Comparison of ENCODE assay signal across 12 cellular contexts in the genomic region with DNA sequence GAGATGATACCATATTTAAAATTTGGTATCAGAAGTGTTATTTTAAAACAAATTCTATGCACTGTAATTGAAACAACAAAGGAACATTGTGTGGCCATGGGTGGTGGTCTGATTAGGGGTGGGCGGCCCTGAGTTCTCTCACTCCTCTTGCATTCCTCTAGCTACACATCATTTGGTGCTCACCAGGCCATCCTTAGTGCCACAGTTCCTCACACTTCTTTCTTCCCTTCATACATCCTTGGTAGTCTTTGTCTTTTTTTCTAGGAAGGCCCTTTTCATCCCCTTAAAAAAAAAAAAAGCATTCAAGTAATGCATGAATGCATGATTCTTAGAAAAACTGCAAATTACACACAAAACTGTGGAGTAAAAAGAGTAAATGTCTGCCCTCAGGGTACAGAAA. TPM values are rescaled to one million over a fixed set of nuclear protein-coding genes. Genes with fewer than 3 reads are reported as not detected.
DNase-seq lines count a peak whose midpoint lies in the region; ATAC-seq and TF ChIP-seq lines count a peak whose summit lies in the region.
"Had no signal": no experiment of that assay in that cellular context is flagged by ENCODE, and none has a peak within 500 bp of the region (broad histone marks: within the 10 kb centered on the region; RNA-seq: fewer than 3 reads in every experiment).

No MANE protein-coding gene starts in this region.

- ATAC-seq in T-cell (replicated peaks in 1 of 4), result no peak
- no peak for ATAC-seq in stimulated activated naive CD8-positive, alpha-beta T cell treated with anti-CD3 and anti-CD28 coated beads, Interleukin-15, amount 100 ng/mL, for 72 hours
- ATAC-seq in GM19351 (IDR thresholded peaks at IDR 0.05; ENCODE audit: unreplicated experiment), result no peak
- no peak for ATAC-seq in left cardiac atrium

- peaks cover 41% of the 10 kb centered on the region for H3K4me1 Mint-ChIP-seq in T-helper 2 cell treated with Interferon-gamma antibody and Interleukin-4, amounts not matched to agents 5 μg/mL and 100 μg/mL, for 36 hours (ENCODE audit: low read depth)
- peaks cover 44 to 50% (median 48%) of the 10 kb centered on the region in 3 donors for H3K4me1 Mint-ChIP-seq in T-cell
- peaks cover 15% of the 10 kb centered on the region for H3K4me1 Mint-ChIP-seq in glutamatergic neuron (ENCODE audit: low read depth, unreplicated experiment)
- H3K4me1 Mint-ChIP-seq in stimulated activated naive CD8-positive, alpha-beta T cell treated with anti-CD3 and anti-CD28 coated beads, Interleukin-15, amount 100 ng/mL, for 72 hours, result peaks cover 56% of the 10 kb centered on the region

- no peak for DNase-seq in T-helper 2 cell treated with Interferon-gamma antibody and Interleukin-4, amounts not matched to agents 5 μg/mL and 100 μg/mL, for 36 hours (ENCODE audit: low spot score)
- DNase-seq in T-helper 2 cell, result no peak
- no peak for DNase-seq in T-cell
- no peak for DNase-seq in glutamatergic neuron
- DNase-seq in stimulated activated naive CD8-positive, alpha-beta T cell treated with anti-CD3 and anti-CD28 coated beads, Interleukin-15, amount 100 ng/mL, for 72 hours, result no peak
- no peak for DNase-seq in left cardiac atrium
- DNase-seq in putamen (ENCODE audit: low spot score), result no peak
- DNase-seq: NCI-H345 had no signal

- H3K9me3 Mint-ChIP-seq in T-helper 2 cell treated with Interferon-gamma antibody and Interleukin-4, amounts not matched to agents 5 μg/mL and 100 μg/mL, for 36 hours, result no peaks in the 10 kb centered on the region
- no peaks in the 10 kb centered on the region for H3K9me3 Mint-ChIP-seq in T-cell
- H3K9me3 Mint-ChIP-seq in glutamatergic neuron (ENCODE audit: unreplicated experiment), result peaks cover 14% of the 10 kb centered on the region
- no peaks in the 10 kb centered on the region for H3K9me3 Mint-ChIP-seq in stimulated activated naive CD8-positive, alpha-beta T cell treated with anti-CD3 and anti-CD28 coated beads, Interleukin-15, amount 100 ng/mL, for 72 hours

- CTCF ChIA-PET in T-cell (lab: Charles Lee), result interaction anchor here in 1 of 2 donors (0.7 kb wide), 1 partner anchor 46 kb away, joined by 3 read pairs; no protein-coding TSS in a partner anchor

- intact Hi-C loops in left cardiac atrium (cut with DNase I), result no loop called here

- H3K36me3 Mint-ChIP-seq in T-helper 2 cell treated with Interferon-gamma antibody and Interleukin-4, amounts not matched to agents 5 μg/mL and 100 μg/mL, for 36 hours (ENCODE audit: low read depth), result peaks cover 20% of the 10 kb centered on the region
- H3K36me3 Mint-ChIP-seq in T-cell, result peaks cover 19% of the 10 kb centered on the region
- no peaks in the 10 kb centered on the region for H3K36me3 Mint-ChIP-seq in glutamatergic neuron (ENCODE audit: unreplicated experiment)

- POLR2A ChIA-PET in T-cell (lab: Charles Lee), result no interaction called here

- H3K4me3 Mint-ChIP-seq in T-helper 2 cell treated with Interferon-gamma antibody and Interleukin-4, amounts not matched to agents 5 μg/mL and 100 μg/mL, for 36 hours, result peak overlapping the region; percentile 37
- H3K4me3 Mint-ChIP-seq in T-cell (peak overlapping the region; percentile 39 to 83 (median 57)), glutamatergic neuron (ENCODE audit: unreplicated experiment) (peak overlapping the region; percentile 88)
- peak overlapping the region; percentile 18 to 83 for H3K4me3 Mint-ChIP-seq in stimulated activated naive CD8-positive, alpha-beta T cell treated with anti-CD3 and anti-CD28 coated beads, Interleukin-15, amount 100 ng/mL, for 72 hours

- no peak overlapping the region for H3K27ac Mint-ChIP-seq in T-helper 2 cell treated with Interferon-gamma antibody and Interleukin-4, amounts not matched to agents 5 μg/mL and 100 μg/mL, for 36 hours
- H3K27ac Mint-ChIP-seq in T-cell (peak overlapping the region; percentile 43 to 55), glutamatergic neuron (ENCODE audit: unreplicated experiment) (no peak overlapping the region)
- H3K27ac Mint-ChIP-seq in stimulated activated naive CD8-positive, alpha-beta T cell treated with anti-CD3 and anti-CD28 coated beads, Interleukin-15, amount 100 ng/mL, for 72 hours, result no peak overlapping the region

- TF ChIP-seq CTCF in glutamatergic neuron (IDR thresholded peaks at IDR 0.05; ENCODE audit: partially characterized antibody, unreplicated experiment), result no peak

- peaks cover 12% of the 10 kb centered on the region for H3K27me3 Mint-ChIP-seq in T-helper 2 cell treated with Interferon-gamma antibody and Interleukin-4, amounts not matched to agents 5 μg/mL and 100 μg/mL, for 36 hours (ENCODE audit: low read depth)
- H3K27me3 Mint-ChIP-seq in T-cell, result no peaks in the 10 kb centered on the region
- H3K27me3 Mint-ChIP-seq in glutamatergic neuron (ENCODE audit: unreplicated experiment), result peaks cover 12% of the 10 kb centered on the region
- no peaks in the 10 kb centered on the region for H3K27me3 Mint-ChIP-seq in stimulated activated naive CD8-positive, alpha-beta T cell treated with anti-CD3 and anti-CD28 coated beads, Interleukin-15, amount 100 ng/mL, for 72 hours

RNA-seq across cellular contexts. Expression of a gene that starts 2.4 kb away (rescaled TPM):
- total RNA-seq in T-cell (not detected), glutamatergic neuron (ENCODE audit: unreplicated experiment) (not detected), left cardiac atrium (not detected)
- total RNA-seq: activated CD8-positive, alpha-beta memory T cell treated with anti-CD3 and anti-CD28 coated beads for 36 hours; fibroblast of villous mesenchyme; lung had no signal

RNA-seq across cellular contexts. Expression of a gene that starts 2.4 kb away (rescaled TPM):
- 10 to 100 TPM; 16.5 to 28.0 (median 21.0) TPM for total RNA-seq in T-cell
- 65.3 TPM for total RNA-seq in glutamatergic neuron (ENCODE audit: unreplicated experiment)
- total RNA-seq in left cardiac atrium, result 10 to 100 TPM in 1 of 2 donors, 1 to 10 TPM in 1; 7.0 to 12.7 TPM

Comparison
In these comparisons a context has a peak if more than half of its experiments do, and no peak if none do; other contexts are left out.
1. H3K27ac Mint-ChIP-seq: peak in T-cell (2 of 2); none in T-helper 2 cell treated with Interferon-gamma antibody and Interleukin-4, amounts not matched to agents 5 μg/mL and 100 μg/mL, for 36 hours (single experiment), glutamatergic neuron (single experiment) and stimulated activated naive CD8-positive, alpha-beta T cell treated with anti-CD3 and anti-CD28 coated beads, Interleukin-15, amount 100 ng/mL, for 72 hours (0 of 2).
2. H3K4me3 Mint-ChIP-seq: peak in every context shown above with its lines; median percentile 88 in glutamatergic neuron; 57 in T-cell; 50 in stimulated activated naive CD8-positive, alpha-beta T cell treated with anti-CD3 and anti-CD28 coated beads, Interleukin-15, amount 100 ng/mL, for 72 hours; 37 in T-helper 2 cell treated with Interferon-gamma antibody and Interleukin-4, amounts not matched to agents 5 μg/mL and 100 μg/mL, for 36 hours.